14 cellular contexts compared by ENCODE assay signal in the genomic region with DNA sequence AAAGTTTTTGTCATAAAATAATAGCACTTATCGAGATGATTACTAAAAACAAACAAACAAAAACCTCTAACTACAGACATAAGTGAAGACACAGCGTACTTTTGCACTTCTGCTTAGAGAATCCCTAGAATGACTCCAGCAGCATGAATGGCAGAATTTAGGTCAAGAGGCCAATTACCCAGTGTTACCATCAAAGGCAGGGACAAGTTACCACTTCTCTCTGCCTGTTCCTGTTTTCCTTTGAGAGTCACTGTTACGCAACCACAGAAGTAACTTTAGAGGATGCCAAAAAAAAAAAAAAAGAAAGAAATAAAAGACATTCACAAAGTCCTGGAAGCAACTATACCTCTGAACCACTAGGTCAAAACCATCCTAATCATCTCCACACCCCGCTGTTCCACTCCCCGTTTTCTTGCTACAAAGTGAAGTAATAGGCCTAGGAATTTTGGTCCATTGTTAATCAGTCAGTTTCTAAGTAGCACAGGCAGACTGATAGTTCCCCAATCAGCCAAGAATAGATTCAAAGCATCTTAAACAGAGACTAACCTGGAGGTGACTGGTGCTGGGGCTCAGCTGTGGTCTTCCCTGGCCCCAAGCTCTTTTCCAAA. TPM values are rescaled to one million over a fixed set of nuclear protein-coding genes. Genes with fewer than 3 reads are reported as not detected.
DNase-seq lines count a peak whose midpoint lies in the region; ATAC-seq and TF ChIP-seq lines count a peak whose summit lies in the region.
"Had no signal": no experiment of that assay in that cellular context is flagged by ENCODE, and none has a peak within 500 bp of the region (broad histone marks: within the 10 kb centered on the region; RNA-seq: fewer than 3 reads in every experiment).

No MANE protein-coding gene starts in this region.

- H3K4me1 Mint-ChIP-seq in activated T-helper 1 cell treated with anti-CD3 and anti-CD28 coated beads, Interleukin-12 subunit alpha, Interleukin-12 subunit beta, Interleukin-2, Interleukin-4 antibody, amounts not matched to agents 30 ng/mL and 10 ng/mL and 1 ng/mL, durations not matched to agents 14 hours and 24 hours and 36 hours (ENCODE audit: low read depth): peaks cover 13% of the 10 kb centered on the region

- TF ChIP-seq CTCF in ascending aorta (IDR thresholded peaks at IDR 0.05): no peak

- 58% methylated on average over 5 of the region's 5 CpGs for WGBS in right cardiac atrium

- peak overlapping the region in 1 of 2 donors; percentile 42 for H3K4me3 ChIP-seq in ascending aorta
- no peak overlapping the region for H3K4me3 ChIP-seq in right cardiac atrium (ENCODE audit: low read length)
- H3K4me3 ChIP-seq: cardiac muscle cell, PC-9 had no signal

- H3K4me3 Mint-ChIP-seq in activated T-helper 1 cell treated with anti-CD3 and anti-CD28 coated beads, Interleukin-12 subunit alpha, Interleukin-12 subunit beta, Interleukin-2, Interleukin-4 antibody, amounts not matched to agents 30 ng/mL and 10 ng/mL and 1 ng/mL, durations not matched to agents 14 hours and 24 hours and 36 hours: no peak overlapping the region
- H3K4me3 Mint-ChIP-seq: activated CD8-positive, alpha-beta T cell treated with anti-CD3 and anti-CD28 coated beads for 36 hours had no signal

- DNase-seq in DMS153 (lab: John Stamatoyannopoulos, UW) (peak; percentile 2), DMS153 treated with DMSO at 0.1 percent for 48 hours (lab: John Stamatoyannopoulos, UW; ENCODE audit: unreplicated experiment) (no peak), ascending aorta (ENCODE audit: low spot score in 2 of 2) (no peak), right cardiac atrium (no peak), NCI-H748 treated with DMSO at 0.1 percent for 48 hours (lab: John Stamatoyannopoulos, UW) (no peak)
- DNase-seq in activated T-helper 1 cell treated with anti-CD3 and anti-CD28 coated beads, Interleukin-12 subunit alpha, Interleukin-12 subunit beta, Interleukin-2, Interleukin-4 antibody, amounts not matched to agents 30 ng/mL and 10 ng/mL and 1 ng/mL, durations not matched to agents 14 hours and 24 hours and 36 hours (ENCODE audit: low spot score): no peak
- DNase-seq: activated CD8-positive, alpha-beta T cell treated with anti-CD3 and anti-CD28 coated beads for 36 hours; GF-D8; PC-9 had no signal

- no peak overlapping the region for H3K27ac Mint-ChIP-seq in activated T-helper 1 cell treated with anti-CD3 and anti-CD28 coated beads, Interleukin-12 subunit alpha, Interleukin-12 subunit beta, Interleukin-2, Interleukin-4 antibody, amounts not matched to agents 30 ng/mL and 10 ng/mL and 1 ng/mL, durations not matched to agents 14 hours and 24 hours and 36 hours
- H3K27ac Mint-ChIP-seq: activated CD8-positive, alpha-beta T cell treated with anti-CD3 and anti-CD28 coated beads for 36 hours had no signal

- ATAC-seq in right cardiac atrium (peak; percentile 52 to 61), GM19035 (IDR thresholded peaks at IDR 0.05; ENCODE audit: unreplicated experiment) (no peak)
- ATAC-seq: activated CD8-positive, alpha-beta T cell treated with anti-CD3 and anti-CD28 coated beads for 36 hours had no signal

- H3K9me3 ChIP-seq in ascending aorta: no peaks in the 10 kb centered on the region
- H3K9me3 ChIP-seq in right cardiac atrium (ENCODE audit: control insufficient read depth, low read length): no peaks in the 10 kb centered on the region

- H3K9me3 Mint-ChIP-seq in activated T-helper 1 cell treated with anti-CD3 and anti-CD28 coated beads, Interleukin-12 subunit alpha, Interleukin-12 subunit beta, Interleukin-2, Interleukin-4 antibody, amounts not matched to agents 30 ng/mL and 10 ng/mL and 1 ng/mL, durations not matched to agents 14 hours and 24 hours and 36 hours: no peaks in the 10 kb centered on the region
- H3K9me3 Mint-ChIP-seq: activated CD8-positive, alpha-beta T cell treated with anti-CD3 and anti-CD28 coated beads for 36 hours had no signal

- H3K27ac ChIP-seq in ascending aorta (peak overlapping the region; percentile 30 to 49), right cardiac atrium (ENCODE audit: low read length) (no peak overlapping the region), temporal lobe (ENCODE audit: low read depth, low read length) (peak overlapping the region; percentile 20)
- H3K27ac ChIP-seq: 22Rv1, cardiac muscle cell, KMS-11, PC-9 had no signal

- H3K27me3 Mint-ChIP-seq in activated T-helper 1 cell treated with anti-CD3 and anti-CD28 coated beads, Interleukin-12 subunit alpha, Interleukin-12 subunit beta, Interleukin-2, Interleukin-4 antibody, amounts not matched to agents 30 ng/mL and 10 ng/mL and 1 ng/mL, durations not matched to agents 14 hours and 24 hours and 36 hours (ENCODE audit: insufficient read depth): peaks cover 11% of the 10 kb centered on the region

- H3K36me3 ChIP-seq in ascending aorta: no peaks in the 10 kb centered on the region
- H3K36me3 ChIP-seq: cardiac muscle cell had no signal

- intact Hi-C loops in ascending aorta (cut with DNase I): no loop called here
- intact Hi-C loops in right cardiac atrium (cut with DNase I): no loop called here
- intact Hi-C loops in activated T-helper 1 cell treated with anti-CD3 and anti-CD28 coated beads, Interleukin-12 subunit alpha, Interleukin-12 subunit beta, Interleukin-2, Interleukin-4 antibody, amounts not matched to agents 30 ng/mL and 10 ng/mL and 1 ng/mL, durations not matched to agents 14 hours and 24 hours and 36 hours (cut with micrococcal nuclease): no loop called here

- no peaks in the 10 kb centered on the region for H3K36me3 Mint-ChIP-seq in activated T-helper 1 cell treated with anti-CD3 and anti-CD28 coated beads, Interleukin-12 subunit alpha, Interleukin-12 subunit beta, Interleukin-2, Interleukin-4 antibody, amounts not matched to agents 30 ng/mL and 10 ng/mL and 1 ng/mL, durations not matched to agents 14 hours and 24 hours and 36 hours (ENCODE audit: low read depth)

- H3K4me1 ChIP-seq in ascending aorta (no peaks in the 10 kb centered on the region), right cardiac atrium (ENCODE audit: control insufficient read depth, insufficient read depth, low read length) (no peaks in the 10 kb centered on the region)

- no peaks in the 10 kb centered on the region for H3K27me3 ChIP-seq in ascending aorta
- H3K27me3 ChIP-seq in right cardiac atrium (ENCODE audit: control insufficient read depth, insufficient read depth): no peaks in the 10 kb centered on the region
- H3K27me3 ChIP-seq: cardiac muscle cell had no signal

RNA-seq across cellular contexts. Expression of a gene that starts 41.9 kb away (rescaled TPM):
- total RNA-seq in ascending aorta (4.3 TPM), right cardiac atrium (1 to 10 TPM; 1.7 to 8.5 (median 3.5) TPM), temporal lobe (1.5 TPM)
- 0.63 TPM for polyA plus RNA-seq in right cardiac atrium
- 0.03 TPM in 1 of 2 replicates, not detected in the other for total RNA-seq in activated T-helper 1 cell treated with anti-CD3 and anti-CD28 coated beads, Interleukin-12 subunit alpha, Interleukin-12 subunit beta, Interleukin-2, Interleukin-4 antibody, amounts not matched to agents 30 ng/mL and 10 ng/mL and 1 ng/mL, durations not matched to agents 14 hours and 24 hours and 36 hours
